Comparison of ENCODE assay signal across 9 cellular contexts in genomic region chr12:90090929-90091651, GRCh38.
DNase-seq lines count a peak whose midpoint lies in the region; ATAC-seq, FAIRE-seq and TF ChIP-seq lines count a peak whose summit lies in the region.
"Had no signal": no experiment of that assay in that cellular context is flagged by ENCODE, and none has a peak within 500 bp of the region (broad histone marks: within the 10 kb centered on the region; RNA-seq: fewer than 3 reads in every experiment).

No MANE protein-coding gene starts in this region.

- H3K9me3 Mint-ChIP-seq in T-helper 2 cell treated with Interferon-gamma antibody and Interleukin-4, amounts not matched to agents 5 μg/mL and 100 μg/mL, for 36 hours, result no peaks in the 10 kb centered on the region
- H3K9me3 Mint-ChIP-seq: activated B cell treated with CpG ODN at 0.5 μM for 24 hours had no signal

- H3K4me3 Mint-ChIP-seq in T-helper 2 cell treated with Interferon-gamma antibody and Interleukin-4, amounts not matched to agents 5 μg/mL and 100 μg/mL, for 36 hours, result no peak overlapping the region
- H3K4me3 Mint-ChIP-seq: activated B cell treated with CpG ODN at 0.5 μM for 24 hours had no signal

- FAIRE-seq in RCC 7860 (lab: Jason Lieb, UNC), result peak; percentile 97

- H3K4me1 Mint-ChIP-seq in T-helper 2 cell treated with Interferon-gamma antibody and Interleukin-4, amounts not matched to agents 5 μg/mL and 100 μg/mL, for 36 hours (ENCODE audit: low read depth), result peaks cover 11% of the 10 kb centered on the region

- no peak overlapping the region for H3K4me3 ChIP-seq in fibroblast of villous mesenchyme (ENCODE audit: low read depth, low read length)

- ATAC-seq in left lobe of liver (no peak), GM21367 (IDR thresholded peaks at IDR 0.05; ENCODE audit: unreplicated experiment) (no peak)

- no peak overlapping the region for H3K27ac Mint-ChIP-seq in T-helper 2 cell treated with Interferon-gamma antibody and Interleukin-4, amounts not matched to agents 5 μg/mL and 100 μg/mL, for 36 hours
- H3K27ac Mint-ChIP-seq: activated B cell treated with CpG ODN at 0.5 μM for 24 hours had no signal

- H3K36me3 Mint-ChIP-seq in T-helper 2 cell treated with Interferon-gamma antibody and Interleukin-4, amounts not matched to agents 5 μg/mL and 100 μg/mL, for 36 hours (ENCODE audit: low read depth), result no peaks in the 10 kb centered on the region

- no peaks in the 10 kb centered on the region for H3K27me3 Mint-ChIP-seq in T-helper 2 cell treated with Interferon-gamma antibody and Interleukin-4, amounts not matched to agents 5 μg/mL and 100 μg/mL, for 36 hours (ENCODE audit: low read depth)
- H3K27me3 Mint-ChIP-seq: activated B cell treated with CpG ODN at 0.5 μM for 24 hours had no signal

- no peak for TF ChIP-seq CTCF in fibroblast of villous mesenchyme (IDR thresholded peaks at IDR 0.05; ENCODE audit: insufficient read depth, low read depth, low read length)

- DNase-seq in T-helper 2 cell treated with Interferon-gamma antibody and Interleukin-4, amounts not matched to agents 5 μg/mL and 100 μg/mL, for 36 hours (ENCODE audit: low spot score), result peak; percentile 33
- no peak for DNase-seq in T-helper 2 cell
- peak; percentile 93 for DNase-seq in RCC 7860 (ENCODE audit: low spot score)
- peak; percentile 92 for DNase-seq in fibroblast of villous mesenchyme (ENCODE audit: low read depth)
- peak; percentile 19 for DNase-seq in stimulated activated CD4-positive, alpha-beta T cell treated with anti-CD3 and anti-CD28 coated beads, Interleukin-1b, Interleukin-23, amount 100 ng/mL, for 48 hours
- DNase-seq in COLO668 (lab: John Stamatoyannopoulos, UW; ENCODE audit: unreplicated experiment), result no peak
- DNase-seq in left lobe of liver (ENCODE audit: low spot score), result no peak
- DNase-seq: activated B cell treated with CpG ODN at 0.5 μM for 24 hours had no signal

Comparison
In these comparisons a context has a peak if more than half of its experiments do, and no peak if none do; other contexts are left out.
1. DNase-seq: peak in T-helper 2 cell treated with Interferon-gamma antibody and Interleukin-4, amounts not matched to agents 5 μg/mL and 100 μg/mL, for 36 hours (single experiment), RCC 7860 (single experiment), fibroblast of villous mesenchyme (single experiment) and stimulated activated CD4-positive, alpha-beta T cell treated with anti-CD3 and anti-CD28 coated beads, Interleukin-1b, Interleukin-23, amount 100 ng/mL, for 48 hours (single experiment); none in T-helper 2 cell (0 of 5), COLO668 (single experiment) and left lobe of liver (single experiment).